In genomic region chr7:157676001-157676400, GRCh38 we compare ENCODE assay signal across 21 cellular contexts.
DNase-seq lines count a peak whose midpoint lies in the region; ATAC-seq and TF ChIP-seq lines count a peak whose summit lies in the region.
"Had no signal": no experiment of that assay in that cellular context is flagged by ENCODE, and none has a peak within 500 bp of the region (broad histone marks: within the 10 kb centered on the region; RNA-seq: fewer than 3 reads in every experiment).

No MANE protein-coding gene starts in this region.

- intact Hi-C loops in left lung (cut with DNase I) = no loop called here

- POLR2A ChIA-PET in SK-N-SH (lab: Yijun Ruan, JAX) = no interaction called here

- no peak overlapping the region for H3K9ac ChIP-seq in BLaER1
- H3K9ac ChIP-seq in SK-N-SH = no peak overlapping the region
- H3K9ac ChIP-seq: KMS-11 had no signal

- ATAC-seq in left lung = no peak
- no peak for ATAC-seq in GM21390 (IDR thresholded peaks at IDR 0.05; ENCODE audit: unreplicated experiment)
- ATAC-seq in HG03196 (IDR thresholded peaks at IDR 0.05; ENCODE audit: unreplicated experiment) = no peak
- no peak for ATAC-seq in HG03175 (IDR thresholded peaks at IDR 0.05; ENCODE audit: unreplicated experiment)

- TF ChIP-seq CTCF in left lung (IDR thresholded peaks at IDR 0.05) (no peak), SK-N-SH (IDR thresholded peaks at IDR 0.05) (no peak)

- H3K4me1 ChIP-seq in BLaER1 (peaks cover 79% of the 10 kb centered on the region), left lung (no peaks in the 10 kb centered on the region), SK-N-SH (ENCODE audit: control insufficient read depth in 1 of 2, insufficient read depth in 2 of 2, low read depth in 1 of 2, low read length in 1 of 2) (peaks cover 0 to 6% of the 10 kb centered on the region in 2 experiments; a peak in 2 of 4 replicates)
- H3K4me1 ChIP-seq: esophagus squamous epithelium, upper lobe of left lung had no signal

- no peak for TF ChIP-seq RAD21 in SK-N-SH (IDR thresholded peaks at IDR 0.05; ENCODE audit: low read length)

- no peaks in the 10 kb centered on the region for H3F3A ChIP-seq in SK-N-SH (replicated peaks; ENCODE audit: insufficient read depth)

- DNase-seq in H7 (peak; percentile 80), RPMI8226 (peak; percentile 67), left lung (peak; percentile 16 to 57), SK-N-SH (no peak)
- DNase-seq: activated CD4-positive, alpha-beta T cell treated with anti-CD3 and anti-CD28 coated beads, Interleukin-2, amount 50 U/mL, for 1 hour; activated naive CD4-positive, alpha-beta T cell treated with Interleukin-2 at 50 U/mL for 16 hours; anterior cingulate cortex; caudate nucleus; DMS53; esophagus squamous epithelium; GOT3; NCI-H1092; NCI-H2107; NCI-H526 treated with DMSO at 0.1 percent for 48 hours; SIG-M5 had no signal

- no peaks in the 10 kb centered on the region for H3K9me3 ChIP-seq in BLaER1
- no peaks in the 10 kb centered on the region for H3K9me3 ChIP-seq in left lung
- no peaks in the 10 kb centered on the region for H3K9me3 ChIP-seq in SK-N-SH
- H3K9me3 ChIP-seq: esophagus squamous epithelium, upper lobe of left lung had no signal

- WGBS in SK-N-SH (ENCODE audit: low lambda C conversion rate) = 86% methylated on average over 11 of the region's 11 CpGs

- H3K27me3 ChIP-seq in BLaER1 (peaks cover 60% of the 10 kb centered on the region), H7 (ENCODE audit: control insufficient read depth, insufficient read depth, low read length) (peaks cover 16% of the 10 kb centered on the region), left lung (peaks cover 12 to 100% of the 10 kb centered on the region in 2 donors), SK-N-SH (ENCODE audit: insufficient read depth) (no peaks in the 10 kb centered on the region)
- H3K27me3 ChIP-seq: upper lobe of left lung had no signal

- H3K4me2 ChIP-seq in BLaER1 (peak overlapping the region; percentile 89), SK-N-SH (no peak overlapping the region)
- H3K4me2 ChIP-seq: KMS-11 had no signal

- no peak for TF ChIP-seq EP300 in SK-N-SH (IDR thresholded peaks at IDR 0.05; ENCODE audit: borderline replicate concordance in 1 of 2, low read depth in 1 of 2, low read length in 1 of 2)

- H3K27ac ChIP-seq in BLaER1 (0 out of 2 replicates have a peak overlapping the region, but pooled peaks have one; percentile 39), left lung (no peak overlapping the region), SK-N-SH (ENCODE audit: low read depth in 2 of 2, low read length in 1 of 2) (no peak overlapping the region)
- H3K27ac ChIP-seq: esophagus squamous epithelium, KMS-11, upper lobe of left lung had no signal

- H3K4me3 ChIP-seq in BLaER1 (peak overlapping the region; percentile 53), H7 (ENCODE audit: insufficient read depth, low read depth, low read length) (no peak overlapping the region), left lung (no peak overlapping the region), SK-N-SH (ENCODE audit: low read depth in 2 of 2, low read length in 1 of 2) (no peak overlapping the region)
- H3K4me3 ChIP-seq: esophagus squamous epithelium, upper lobe of left lung had no signal

- H3K9me2 ChIP-seq in SK-N-SH = no peaks in the 10 kb centered on the region

- CTCF ChIA-PET in SK-N-SH (lab: Yijun Ruan, JAX) = no interaction called here

- H4K20me1 ChIP-seq in BLaER1 (peaks cover 6% of the 10 kb centered on the region; the same call in 1 of the 2 replicates), SK-N-SH (ENCODE audit: insufficient read depth) (0 out of 2 replicates have a peak, but pooled peaks cover under 1% of the 10 kb centered on the region)

- H3K79me2 ChIP-seq in SK-N-SH (ENCODE audit: insufficient read depth) = no peaks in the 10 kb centered on the region

- no peaks in the 10 kb centered on the region for H3K36me3 ChIP-seq in BLaER1
- H3K36me3 ChIP-seq in H7 (replicated peaks; ENCODE audit: control insufficient read depth, insufficient read depth, low read length) = no peaks in the 10 kb centered on the region
- no peaks in the 10 kb centered on the region for H3K36me3 ChIP-seq in left lung
- peaks cover 5 to 8% of the 10 kb centered on the region in 2 experiments for H3K36me3 ChIP-seq in SK-N-SH (replicated peaks in 1 of 2; ENCODE audit: control insufficient read depth in 1 of 2, insufficient read depth in 2 of 2, low read length in 1 of 2)
- H3K36me3 ChIP-seq: esophagus squamous epithelium, upper lobe of left lung had no signal

- no peak overlapping the region for H2AFZ ChIP-seq in SK-N-SH (ENCODE audit: low read depth)

TF ChIP-seq in SK-N-SH, 30 proteins besides CTCF, POLR2A, EP300 and RAD21:
- TF ChIP-seq MXI1 (IDR thresholded peaks at IDR 0.05; ENCODE audit: low read depth, low read length) (no peak), SMC3 (IDR thresholded peaks at IDR 0.05; ENCODE audit: low read depth, low read length) (no peak), FOSL2 (IDR thresholded peaks at IDR 0.05; ENCODE audit: borderline replicate concordance, low read depth) (no peak), REST (IDR thresholded peaks at IDR 0.05; ENCODE audit: low read depth, low read length) (no peak), IRF3 (IDR thresholded peaks at IDR 0.05; ENCODE audit: low read depth, low read length) (no peak), ELF1 (IDR thresholded peaks at IDR 0.05) (no peak), MEF2A (IDR thresholded peaks at IDR 0.05; ENCODE audit: borderline replicate concordance, low read depth) (no peak), POLR2AphosphoS5 (IDR thresholded peaks at IDR 0.05; ENCODE audit: low read depth, low read length) (no peak), JUND (IDR thresholded peaks at IDR 0.05) (no peak), YY1 (IDR thresholded peaks at IDR 0.05; ENCODE audit: low read depth) (no peak), FOXM1 (IDR thresholded peaks at IDR 0.05; ENCODE audit: low read depth) (no peak), TEAD4 (IDR thresholded peaks at IDR 0.05; ENCODE audit: borderline replicate concordance, insufficient read depth) (no peak), TCF12 (IDR thresholded peaks at IDR 0.05) (no peak), RFX5 (IDR thresholded peaks at IDR 0.05; ENCODE audit: low read length) (no peak), CHD2 (IDR thresholded peaks at IDR 0.05; ENCODE audit: low read length, partially characterized antibody) (no peak), GATA2 (CRISPR knock-in tag; IDR thresholded peaks at IDR 0.05) (no peak), USF2 (IDR thresholded peaks at IDR 0.05; ENCODE audit: borderline replicate concordance, low read depth, low read length) (no peak)
